In the genomic region with DNA sequence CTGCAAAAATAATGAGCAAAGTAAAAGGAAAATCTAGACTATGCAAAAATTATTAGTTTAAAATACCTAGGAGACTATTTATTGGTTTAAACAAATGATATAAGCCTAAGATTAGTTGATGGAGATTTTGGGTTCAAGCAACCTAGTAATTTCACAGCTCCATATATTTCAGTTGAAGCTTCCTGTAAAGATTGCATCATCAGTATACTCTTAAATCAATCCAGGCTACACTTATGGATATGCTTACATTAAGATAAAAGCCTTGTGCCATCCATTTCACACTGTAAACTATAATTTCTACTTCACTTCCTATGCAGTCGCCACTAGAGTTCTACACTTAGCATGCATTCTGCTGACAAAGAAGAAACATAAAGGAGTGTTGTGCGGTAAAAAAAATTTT, we compare ENCODE assay signal across 1 cellular context.
A peak's percentile ranks its signal among the peaks of the same experiment; 100 is the strongest.
TF ChIP-seq lines count a peak whose summit lies in the region.

No MANE protein-coding gene starts in this region.

TF ChIP-seq in HepG2, 621 proteins besides CTCF, POLR2A, EP300 and RAD21:
- peak; percentile 55; the same call in 1 of the 2 replicates for TF ChIP-seq CEBPB (IDR thresholded peaks at IDR 0.05; ENCODE audit: borderline replicate concordance, low read depth, low read length)
- peak; percentile 19; the same call in 1 of the 2 replicates for TF ChIP-seq ATF7 (IDR thresholded peaks at IDR 0.05)
- no peak for TF ChIP-seq ATF7 (CRISPR knock-in tag; IDR thresholded peaks at IDR 0.05)
- TF ChIP-seq PRPF4 (IDR thresholded peaks at IDR 0.05; ENCODE audit: low read depth, low read length, poor library complexity, severe bottlenecking): no peak
